Comparison of ENCODE assay signal across 8 cellular contexts in the genomic region with DNA sequence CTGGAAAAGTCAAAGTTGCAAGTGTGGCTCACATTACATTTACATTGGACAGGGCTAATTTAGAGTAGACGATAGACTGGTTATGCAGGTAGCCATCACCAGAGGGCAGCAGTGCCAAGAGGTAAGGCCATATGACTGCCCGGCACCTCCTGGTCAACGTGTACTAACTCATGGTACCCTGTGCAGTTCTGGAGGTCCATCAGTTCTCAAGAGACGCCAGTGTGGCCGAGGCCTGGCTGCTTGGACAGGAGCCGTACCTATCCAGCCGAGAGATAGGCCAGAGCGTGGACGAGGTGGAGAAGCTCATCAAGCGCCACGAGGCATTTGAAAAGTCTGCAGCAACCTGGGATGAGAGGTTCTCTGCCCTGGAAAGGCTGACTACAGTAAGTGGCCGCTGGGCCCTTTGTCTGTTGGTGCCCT.
DNase-seq lines count a peak whose midpoint lies in the region; ATAC-seq and TF ChIP-seq lines count a peak whose summit lies in the region.

No MANE protein-coding gene starts in this region.

- peak; percentile 11 for DNase-seq in DMS153 (lab: John Stamatoyannopoulos, UW)
- no peak for DNase-seq in DMS153 treated with DMSO at 0.1 percent for 48 hours (lab: John Stamatoyannopoulos, UW; ENCODE audit: unreplicated experiment)
- DNase-seq in HFF-Myc (ENCODE audit: extremely low read depth, low read depth), result no peak
- peak; percentile 78 for DNase-seq in SK-MEL-5 (ENCODE audit: low read depth, low spot score)
- peak; percentile 67 for DNase-seq in MCF 10A (ENCODE audit: unreplicated experiment)
- DNase-seq in right lobe of liver, result peak in 2 of 3 donors; percentile 55 to 73
- peak; percentile 62 for DNase-seq in superior temporal gyrus (ENCODE audit: extremely low spot score)

- POLR2A ChIA-PET in MCF 10A (lab: Yijun Ruan, JAX), result interaction anchor here (0.7 to 1.6 kb wide), 3 partner anchors 47 to 155 kb away, joined by 3 read pairs; no protein-coding TSS in a partner anchor

- ATAC-seq in right lobe of liver (peak; percentile 65 to 96 (median 90)), HG02763 (IDR thresholded peaks at IDR 0.05; ENCODE audit: unreplicated experiment) (no peak)

- no peaks in the 10 kb centered on the region for H3K9me3 Mint-ChIP-seq in MCF 10A (ENCODE audit: unreplicated experiment)

- CTCF ChIA-PET in MCF 10A (lab: Yijun Ruan, JAX), result interaction anchor here (0.5 to 6.2 kb wide), 26 partner anchors 8 to 550 kb away, joined by 3 to 52 read pairs (median 4); no protein-coding TSS in a partner anchor

- 65% methylated on average over 7 of the region's 12 CpGs for WGBS in right lobe of liver (ENCODE audit: insufficient coverage, low coverage, low lambda C conversion rate, missing lambda C conversion rate)

- H3K36me3 ChIP-seq in right lobe of liver, result peaks cover 20 to 94% (median 63%) of the 10 kb centered on the region in 4 donors

- H3K4me3 ChIP-seq in HFF-Myc (replicated peaks; ENCODE audit: low read depth, low read length), result no peak overlapping the region
- no peak overlapping the region for H3K4me3 ChIP-seq in right lobe of liver

- TF ChIP-seq CTCF in HFF-Myc (IDR thresholded peaks at IDR 0.05; ENCODE audit: low read depth, low read length, missing control alignments) (peak; percentile 59), MCF 10A (IDR thresholded peaks at IDR 0.05; ENCODE audit: unreplicated experiment) (peak; percentile 61), right lobe of liver (IDR thresholded peaks at IDR 0.05) (peak; percentile 47 to 60 (median 52))

- H3K36me3 Mint-ChIP-seq in MCF 10A (ENCODE audit: insufficient read depth, unreplicated experiment), result peaks cover 93% of the 10 kb centered on the region

- H3K4me1 Mint-ChIP-seq in MCF 10A (ENCODE audit: insufficient read depth, unreplicated experiment), result no peaks in the 10 kb centered on the region

- H3K9me3 ChIP-seq in right lobe of liver, result no peaks in the 10 kb centered on the region

- H3K27me3 ChIP-seq in right lobe of liver, result no peaks in the 10 kb centered on the region

- no peaks in the 10 kb centered on the region for H3K4me1 ChIP-seq in right lobe of liver

- in situ Hi-C loops in SK-MEL-5 (cut with HindIII; ENCODE audit: low pct_unique_long_range_greater_than_20kb, low sequenced_read_pairs), result no loop called here

- BruUV-seq in MCF 10A (replicated peaks; lab: Mats Ljungman, UMichigan), result no TSS peak

- no peak overlapping the region for H3K27ac ChIP-seq in right lobe of liver

- no peak overlapping the region for H3K27ac Mint-ChIP-seq in MCF 10A (ENCODE audit: low read depth, unreplicated experiment)

- H3K27me3 Mint-ChIP-seq in MCF 10A (ENCODE audit: insufficient read depth, unreplicated experiment), result no peaks in the 10 kb centered on the region

- H3K4me3 Mint-ChIP-seq in MCF 10A (ENCODE audit: unreplicated experiment), result no peak overlapping the region

- intact Hi-C loops in MCF 10A (cut with micrococcal nuclease) (loop anchor here (1.0 to 5.0 kb wide), 3 partner anchors 47 to 181 kb away; no protein-coding TSS in a partner anchor), right lobe of liver (cut with DNase I) (no loop called here)

- no peak for TF ChIP-seq POLR2A in right lobe of liver (IDR thresholded peaks at IDR 0.05)

Comparison
In these comparisons a context has a peak if more than half of its experiments do, and no peak if none do; other contexts are left out.
1. DNase-seq: peak in DMS153 (single experiment), SK-MEL-5 (single experiment), MCF 10A (single experiment), right lobe of liver (2 of 3) and superior temporal gyrus (single experiment); none in DMS153 treated with DMSO at 0.1 percent for 48 hours (single experiment) and HFF-Myc (single experiment).
2. Peak in every context shown above with its lines, with median percentiles within 50 percentile points of each other: CTCF ChIP-seq.